Comparison of ENCODE assay signal across 20 cellular contexts in genomic region chr7:150742286-150742968, GRCh38. TPM values are rescaled to one million over a fixed set of nuclear protein-coding genes. Genes with fewer than 3 reads are reported as not detected.
DNase-seq lines count a peak whose midpoint lies in the region; ATAC-seq and TF ChIP-seq lines count a peak whose summit lies in the region.
"Had no signal": no experiment of that assay in that cellular context is flagged by ENCODE, and none has a peak within 500 bp of the region (broad histone marks: within the 10 kb centered on the region; RNA-seq: fewer than 3 reads in every experiment).

No MANE protein-coding gene starts in this region.

- peak overlapping the region; percentile 68 for H3K4me3 ChIP-seq in lower lobe of right lung
- H3K4me3 ChIP-seq in endodermal cell (ENCODE audit: low read length), result no peak overlapping the region
- H3K4me3 ChIP-seq in MM.1S (ENCODE audit: low read length), result no peak overlapping the region
- H3K4me3 ChIP-seq: right atrium auricular region, thoracic aorta had no signal

- H3K27me3 ChIP-seq in lower lobe of right lung (ENCODE audit: low read depth), result no peaks in the 10 kb centered on the region
- peaks cover 97% of the 10 kb centered on the region for H3K27me3 ChIP-seq in endodermal cell (ENCODE audit: control insufficient read depth, insufficient read depth, low read length, poor library complexity, severe bottlenecking)
- no peaks in the 10 kb centered on the region for H3K27me3 ChIP-seq in MM.1S (replicated peaks; ENCODE audit: insufficient read depth, low read length)
- H3K27me3 ChIP-seq: right atrium auricular region had no signal

- H3K4me1 ChIP-seq in lower lobe of right lung (peaks cover 22% of the 10 kb centered on the region), endodermal cell (ENCODE audit: control insufficient read depth, insufficient read depth, low read length) (no peaks in the 10 kb centered on the region), MM.1S (ENCODE audit: low read length) (no peaks in the 10 kb centered on the region)

- no peaks in the 10 kb centered on the region for H3F3A ChIP-seq in MM.1S (ENCODE audit: insufficient read depth, low read length)

- H3K79me2 ChIP-seq in MM.1S (ENCODE audit: low read length), result no peaks in the 10 kb centered on the region

- peaks cover 42% of the 10 kb centered on the region for H3K36me3 ChIP-seq in lower lobe of right lung
- H3K36me3 ChIP-seq in endodermal cell (ENCODE audit: control insufficient read depth, insufficient read depth, low read length), result no peaks in the 10 kb centered on the region
- no peaks in the 10 kb centered on the region for H3K36me3 ChIP-seq in MM.1S (replicated peaks; ENCODE audit: insufficient read depth, low read length)
- H3K36me3 ChIP-seq: thoracic aorta had no signal

- peaks cover 86% of the 10 kb centered on the region for H3K4me1 Mint-ChIP-seq in activated T-helper 1 cell treated with anti-CD3 and anti-CD28 coated beads, Interleukin-12 subunit alpha, Interleukin-12 subunit beta, Interleukin-2, Interleukin-4 antibody, amounts not matched to agents 30 ng/mL and 10 ng/mL and 1 ng/mL, durations not matched to agents 14 hours and 24 hours and 36 hours (ENCODE audit: low read depth)
- no peaks in the 10 kb centered on the region for H3K4me1 Mint-ChIP-seq in endodermal cell
- H3K4me1 Mint-ChIP-seq: H9 had no signal

- H3K9me3 ChIP-seq in lower lobe of right lung (no peaks in the 10 kb centered on the region), endodermal cell (ENCODE audit: control insufficient read depth, low read length) (no peaks in the 10 kb centered on the region), MM.1S (replicated peaks; ENCODE audit: insufficient read depth, low read length) (no peaks in the 10 kb centered on the region)
- H3K9me3 ChIP-seq: right atrium auricular region, thoracic aorta had no signal

- no peak for TF ChIP-seq CTCF in lower lobe of right lung (IDR thresholded peaks at IDR 0.05)
- no peak for TF ChIP-seq CTCF in endodermal cell (conservative IDR thresholded peaks at IDR 0.05)
- no peak for TF ChIP-seq CTCF in MM.1S (IDR thresholded peaks at IDR 0.05; ENCODE audit: low read length)

- H3K4me3 Mint-ChIP-seq in activated T-helper 1 cell treated with anti-CD3 and anti-CD28 coated beads, Interleukin-12 subunit alpha, Interleukin-12 subunit beta, Interleukin-2, Interleukin-4 antibody, amounts not matched to agents 30 ng/mL and 10 ng/mL and 1 ng/mL, durations not matched to agents 14 hours and 24 hours and 36 hours, result peak overlapping the region; percentile 97
- no peak overlapping the region for H3K4me3 Mint-ChIP-seq in endodermal cell
- H3K4me3 Mint-ChIP-seq: B cell, H9 had no signal

- no peaks in the 10 kb centered on the region for H4K20me1 ChIP-seq in MM.1S (ENCODE audit: insufficient read depth, low read length)

- H2AFZ ChIP-seq in MM.1S (ENCODE audit: low read length), result no peak overlapping the region

- 76 to 82% methylated on average over 8 to 14 of the region's 14 CpGs for WGBS in endodermal cell (ENCODE audit: insufficient coverage in 1 of 2, insufficient read length in 1 of 2), 2 experiments

- peaks cover 76% of the 10 kb centered on the region for H3K36me3 Mint-ChIP-seq in activated T-helper 1 cell treated with anti-CD3 and anti-CD28 coated beads, Interleukin-12 subunit alpha, Interleukin-12 subunit beta, Interleukin-2, Interleukin-4 antibody, amounts not matched to agents 30 ng/mL and 10 ng/mL and 1 ng/mL, durations not matched to agents 14 hours and 24 hours and 36 hours (ENCODE audit: low read depth)
- H3K36me3 Mint-ChIP-seq in endodermal cell (ENCODE audit: low read depth), result no peaks in the 10 kb centered on the region

- peak; percentile 48 for DNase-seq in stimulated activated CD4-positive, alpha-beta T cell treated with anti-CD3 and anti-CD28 coated beads, Interleukin-4, amount 100 ng/mL, for 24 hours
- no peak for DNase-seq in stimulated activated CD4-positive, alpha-beta T cell treated with anti-CD3 and anti-CD28 coated beads, Interleukin-2, amount 100 ng/mL, for 48 hours
- DNase-seq in activated T-helper 1 cell treated with anti-CD3 and anti-CD28 coated beads, Interleukin-12 subunit alpha, Interleukin-12 subunit beta, Interleukin-2, Interleukin-4 antibody, amounts not matched to agents 30 ng/mL and 10 ng/mL and 1 ng/mL, durations not matched to agents 14 hours and 24 hours and 36 hours (ENCODE audit: low spot score), result no peak
- no peak for DNase-seq in lower lobe of right lung
- no peak for DNase-seq in endodermal cell
- DNase-seq in MM.1S, result no peak
- DNase-seq in SIG-M5 (lab: John Stamatoyannopoulos, UW), result no peak
- DNase-seq: H9, KG1, mesenchymal stem cell, NCI-H1105, NCI-H2171, NCI-H774 had no signal

- H3K27ac ChIP-seq in lower lobe of right lung (peak overlapping the region; percentile 18), endodermal cell (ENCODE audit: low read depth, low read length) (no peak overlapping the region), MM.1S (ENCODE audit: low read length) (no peak overlapping the region)
- H3K27ac ChIP-seq: thoracic aorta had no signal

- no peak overlapping the region for H3K9ac ChIP-seq in endodermal cell (ENCODE audit: extremely low read depth, low read length, poor library complexity, severe bottlenecking)
- H3K9ac ChIP-seq in MM.1S (ENCODE audit: low read length), result no peak overlapping the region

- no peaks in the 10 kb centered on the region for H3K9me2 ChIP-seq in MM.1S (replicated peaks; ENCODE audit: insufficient read depth, low read length)

- no peaks in the 10 kb centered on the region for H3K9me3 Mint-ChIP-seq in activated T-helper 1 cell treated with anti-CD3 and anti-CD28 coated beads, Interleukin-12 subunit alpha, Interleukin-12 subunit beta, Interleukin-2, Interleukin-4 antibody, amounts not matched to agents 30 ng/mL and 10 ng/mL and 1 ng/mL, durations not matched to agents 14 hours and 24 hours and 36 hours
- H3K9me3 Mint-ChIP-seq in endodermal cell, result no peaks in the 10 kb centered on the region

- intact Hi-C loops in activated T-helper 1 cell treated with anti-CD3 and anti-CD28 coated beads, Interleukin-12 subunit alpha, Interleukin-12 subunit beta, Interleukin-2, Interleukin-4 antibody, amounts not matched to agents 30 ng/mL and 10 ng/mL and 1 ng/mL, durations not matched to agents 14 hours and 24 hours and 36 hours (cut with micrococcal nuclease), result no loop called here
- intact Hi-C loops in lower lobe of right lung (cut with DNase I), result no loop called here

- no peak for ATAC-seq in lower lobe of right lung
- ATAC-seq: Panc1 had no signal

- H3K27me3 Mint-ChIP-seq in activated T-helper 1 cell treated with anti-CD3 and anti-CD28 coated beads, Interleukin-12 subunit alpha, Interleukin-12 subunit beta, Interleukin-2, Interleukin-4 antibody, amounts not matched to agents 30 ng/mL and 10 ng/mL and 1 ng/mL, durations not matched to agents 14 hours and 24 hours and 36 hours (ENCODE audit: insufficient read depth), result no peaks in the 10 kb centered on the region
- H3K27me3 Mint-ChIP-seq in endodermal cell (ENCODE audit: insufficient read depth), result peaks cover 99% of the 10 kb centered on the region

- H3K27ac Mint-ChIP-seq in activated T-helper 1 cell treated with anti-CD3 and anti-CD28 coated beads, Interleukin-12 subunit alpha, Interleukin-12 subunit beta, Interleukin-2, Interleukin-4 antibody, amounts not matched to agents 30 ng/mL and 10 ng/mL and 1 ng/mL, durations not matched to agents 14 hours and 24 hours and 36 hours, result peak overlapping the region; percentile 89
- no peak overlapping the region for H3K27ac Mint-ChIP-seq in endodermal cell
- H3K27ac Mint-ChIP-seq: B cell, H9 had no signal

- H3K4me2 ChIP-seq in MM.1S (ENCODE audit: low read depth, low read length), result no peak overlapping the region

RNA-seq across cellular contexts. Expression of gene GIMAP5, which starts 5.2 kb away (rescaled TPM):
- 53.8 and 59.7 TPM in 2 replicates for total RNA-seq in activated T-helper 1 cell treated with anti-CD3 and anti-CD28 coated beads, Interleukin-12 subunit alpha, Interleukin-12 subunit beta, Interleukin-2, Interleukin-4 antibody, amounts not matched to agents 30 ng/mL and 10 ng/mL and 1 ng/mL, durations not matched to agents 14 hours and 24 hours and 36 hours
- total RNA-seq in lower lobe of right lung (31.9 TPM), endodermal cell (not detected)
- not detected for polyA plus RNA-seq in endodermal cell (2013, experiment 1 of 2)
- not detected for polyA plus RNA-seq in endodermal cell (2013, experiment 2 of 2)
- total RNA-seq: epithelial cell of proximal tubule, H9 had no signal

RNA-seq across cellular contexts. Expression of gene GIMAP1, which starts 26.0 kb away (rescaled TPM):
- total RNA-seq in activated T-helper 1 cell treated with anti-CD3 and anti-CD28 coated beads, Interleukin-12 subunit alpha, Interleukin-12 subunit beta, Interleukin-2, Interleukin-4 antibody, amounts not matched to agents 30 ng/mL and 10 ng/mL and 1 ng/mL, durations not matched to agents 14 hours and 24 hours and 36 hours, result 4.6 and 4.9 TPM in 2 replicates
- total RNA-seq in lower lobe of right lung, result 18.8 TPM
- not detected for total RNA-seq in endodermal cell
- not detected for polyA plus RNA-seq in endodermal cell (2013, experiment 1 of 2)
- not detected for polyA plus RNA-seq in endodermal cell (2013, experiment 2 of 2)
- total RNA-seq: astrocyte, epithelial cell of proximal tubule, H9 had no signal

RNA-seq across cellular contexts. Expression of gene GIMAP2, which starts 56.9 kb away (rescaled TPM):
- 24.7 and 29.7 TPM in 2 replicates for total RNA-seq in activated T-helper 1 cell treated with anti-CD3 and anti-CD28 coated beads, Interleukin-12 subunit alpha, Interleukin-12 subunit beta, Interleukin-2, Interleukin-4 antibody, amounts not matched to agents 30 ng/mL and 10 ng/mL and 1 ng/mL, durations not matched to agents 14 hours and 24 hours and 36 hours
- total RNA-seq in lower lobe of right lung, result 46.9 TPM
- total RNA-seq in endodermal cell, result not detected
- not detected for polyA plus RNA-seq in endodermal cell (2013, experiment 1 of 2)
- polyA plus RNA-seq in endodermal cell (2013, experiment 2 of 2), result not detected
- total RNA-seq: astrocyte, epithelial cell of proximal tubule, H9 had no signal

RNA-seq across cellular contexts. Expression of gene TMEM176B, which starts 57.7 kb away (rescaled TPM):
- not detected in 2 replicates for total RNA-seq in activated T-helper 1 cell treated with anti-CD3 and anti-CD28 coated beads, Interleukin-12 subunit alpha, Interleukin-12 subunit beta, Interleukin-2, Interleukin-4 antibody, amounts not matched to agents 30 ng/mL and 10 ng/mL and 1 ng/mL, durations not matched to agents 14 hours and 24 hours and 36 hours
- total RNA-seq in lower lobe of right lung (69.4 TPM), endodermal cell (under 1 TPM; 0.31 to 0.35 TPM)
- 5.0 TPM for polyA plus RNA-seq in endodermal cell (2013, experiment 1 of 2)
- polyA plus RNA-seq in endodermal cell (2013, experiment 2 of 2), result 3.0 TPM
- total RNA-seq: glomerular endothelial cell had no signal

RNA-seq across cellular contexts. Expression of gene TMEM176A, which starts 58.1 kb away (rescaled TPM):
- total RNA-seq in activated T-helper 1 cell treated with anti-CD3 and anti-CD28 coated beads, Interleukin-12 subunit alpha, Interleukin-12 subunit beta, Interleukin-2, Interleukin-4 antibody, amounts not matched to agents 30 ng/mL and 10 ng/mL and 1 ng/mL, durations not matched to agents 14 hours and 24 hours and 36 hours, result not detected in 2 replicates
- total RNA-seq in lower lobe of right lung (57.4 TPM), endodermal cell (not detected)
- 9.8 TPM for polyA plus RNA-seq in endodermal cell (2013, experiment 1 of 2)
- polyA plus RNA-seq in endodermal cell (2013, experiment 2 of 2), result 7.0 TPM
- total RNA-seq: astrocyte, B cell, glomerular endothelial cell, H9 had no signal

Comparison
In these comparisons a context has a peak if more than half of its experiments do, and no peak if none do; other contexts are left out.
1. RNA of gene GIMAP5, which starts 5.2 kb away (total RNA-seq): 53.8 to 59.7 TPM in activated T-helper 1 cell treated with anti-CD3 and anti-CD28 coated beads, Interleukin-12 subunit alpha, Interleukin-12 subunit beta, Interleukin-2, Interleukin-4 antibody, amounts not matched to agents 30 ng/mL and 10 ng/mL and 1 ng/mL, durations not matched to agents 14 hours and 24 hours and 36 hours and 31.9 TPM in lower lobe of right lung (single experiment); not detected in endodermal cell; every median in the first group is over 10 times any median in the second.
2. RNA of gene GIMAP2, which starts 56.9 kb away (total RNA-seq): 46.9 TPM in lower lobe of right lung (single experiment) and 24.7 to 29.7 TPM in activated T-helper 1 cell treated with anti-CD3 and anti-CD28 coated beads, Interleukin-12 subunit alpha, Interleukin-12 subunit beta, Interleukin-2, Interleukin-4 antibody, amounts not matched to agents 30 ng/mL and 10 ng/mL and 1 ng/mL, durations not matched to agents 14 hours and 24 hours and 36 hours; not detected in endodermal cell; every median in the first group is over 10 times any median in the second.